8 cellular contexts compared by ENCODE assay signal in the genomic region with DNA sequence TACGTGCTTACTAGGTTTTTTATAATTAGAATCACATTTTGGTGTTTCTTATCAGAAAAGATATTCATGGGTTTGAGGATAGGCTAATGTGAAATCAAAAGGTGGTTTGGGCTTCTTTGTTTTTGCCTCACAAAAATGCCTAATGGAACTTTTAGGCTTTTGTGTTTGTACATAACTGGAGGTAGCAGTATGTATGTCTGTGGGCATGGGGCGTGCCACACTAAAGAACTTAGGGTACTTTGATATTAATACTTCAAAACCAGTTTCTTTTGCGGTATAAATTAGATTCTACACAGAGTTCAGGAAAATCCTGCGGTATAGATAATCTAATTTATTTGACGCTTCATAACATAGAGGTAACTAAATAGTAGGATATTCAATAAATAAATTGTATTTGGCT. TPM values are rescaled to one million over a fixed set of nuclear protein-coding genes. Genes with fewer than 3 reads are reported as not detected.
DNase-seq lines count a peak whose midpoint lies in the region; ATAC-seq and TF ChIP-seq lines count a peak whose summit lies in the region.

No MANE protein-coding gene starts in this region.

- CTCF ChIA-PET in activated CD8-positive, alpha-beta T cell treated with anti-CD3 and anti-CD28 coated beads for 36 hours (lab: Charles Lee) = no interaction called here

- POLR2A ChIA-PET in activated CD8-positive, alpha-beta T cell treated with anti-CD3 and anti-CD28 coated beads for 36 hours (lab: Charles Lee) = interaction anchor here (1.6 kb wide), 1 partner anchor 358 kb away, joined by 9 read pairs; no protein-coding TSS in a partner anchor

- WGBS in right cardiac atrium = 42% methylated on average over 5 of the region's 5 CpGs

- no peaks in the 10 kb centered on the region for H3K27me3 ChIP-seq in right cardiac atrium (ENCODE audit: control insufficient read depth, insufficient read depth)

- peaks cover 45% of the 10 kb centered on the region for H3K4me1 Mint-ChIP-seq in activated CD8-positive, alpha-beta T cell treated with anti-CD3 and anti-CD28 coated beads for 36 hours (ENCODE audit: low read depth)
- H3K4me1 Mint-ChIP-seq in stimulated activated effector memory CD8-positive, alpha-beta T cell treated with anti-CD3 and anti-CD28 coated beads, Interleukin-12 subunit alpha, Interleukin-12 subunit beta, amount 100 ng/mL, for 72 hours = peaks cover 57% of the 10 kb centered on the region

- peaks cover 5% of the 10 kb centered on the region for H3K36me3 Mint-ChIP-seq in activated CD8-positive, alpha-beta T cell treated with anti-CD3 and anti-CD28 coated beads for 36 hours (ENCODE audit: low read depth)
- peaks cover 60% of the 10 kb centered on the region for H3K36me3 Mint-ChIP-seq in stimulated activated effector memory CD8-positive, alpha-beta T cell treated with anti-CD3 and anti-CD28 coated beads, Interleukin-12 subunit alpha, Interleukin-12 subunit beta, amount 100 ng/mL, for 72 hours

- peak overlapping the region; percentile 86 for H3K4me3 Mint-ChIP-seq in activated CD8-positive, alpha-beta T cell treated with anti-CD3 and anti-CD28 coated beads for 36 hours
- H3K4me3 Mint-ChIP-seq in stimulated activated effector memory CD8-positive, alpha-beta T cell treated with anti-CD3 and anti-CD28 coated beads, Interleukin-12 subunit alpha, Interleukin-12 subunit beta, amount 100 ng/mL, for 72 hours = peak overlapping the region; percentile 87

- H3K9me3 ChIP-seq in right cardiac atrium (ENCODE audit: control insufficient read depth, low read length) = no peaks in the 10 kb centered on the region

- DNase-seq in HFF-Myc (ENCODE audit: extremely low read depth, low read depth) (no peak), right cardiac atrium (no peak), cortex of kidney (lab: John Stamatoyannopoulos, UW) (no peak), activated gamma-delta T cell (lab: John Stamatoyannopoulos, UW) (no peak)
- peak; percentile 13 for DNase-seq in activated CD8-positive, alpha-beta T cell treated with anti-CD3 and anti-CD28 coated beads for 36 hours
- DNase-seq in stimulated activated effector memory CD8-positive, alpha-beta T cell treated with anti-CD3 and anti-CD28 coated beads, Interleukin-12 subunit alpha, Interleukin-12 subunit beta, amount 100 ng/mL, for 72 hours (ENCODE audit: low spot score in 2 of 2) = no peak

- no peak for ATAC-seq in activated CD8-positive, alpha-beta T cell treated with anti-CD3 and anti-CD28 coated beads for 36 hours
- no peak for ATAC-seq in right cardiac atrium
- no peak for ATAC-seq in stimulated activated effector memory CD8-positive, alpha-beta T cell treated with anti-CD3 and anti-CD28 coated beads, Interleukin-12 subunit alpha, Interleukin-12 subunit beta, amount 100 ng/mL, for 72 hours
- no peak for ATAC-seq in GM18520 (IDR thresholded peaks at IDR 0.05; ENCODE audit: unreplicated experiment)
- ATAC-seq in HG03342 (IDR thresholded peaks at IDR 0.05; ENCODE audit: unreplicated experiment) = no peak

- intact Hi-C loops in activated CD8-positive, alpha-beta T cell treated with anti-CD3 and anti-CD28 coated beads for 36 hours (cut with micrococcal nuclease) = loop anchor here (5.0 to 10.0 kb wide), 2 partner anchors 116 to 253 kb away; no protein-coding TSS in a partner anchor
- intact Hi-C loops in right cardiac atrium (cut with DNase I) = loop anchor here in 3 of 4 donors (5.0 to 10.0 kb wide), 4 partner anchors 53 to 233 kb away; no protein-coding TSS in a partner anchor

- no peak overlapping the region for H3K27ac ChIP-seq in right cardiac atrium (ENCODE audit: low read length)

- no peaks in the 10 kb centered on the region for H3K27me3 Mint-ChIP-seq in activated CD8-positive, alpha-beta T cell treated with anti-CD3 and anti-CD28 coated beads for 36 hours

- peaks cover 10% of the 10 kb centered on the region for H3K4me1 ChIP-seq in right cardiac atrium (ENCODE audit: control insufficient read depth, insufficient read depth, low read length)

- peak overlapping the region; percentile 95 for H3K27ac Mint-ChIP-seq in activated CD8-positive, alpha-beta T cell treated with anti-CD3 and anti-CD28 coated beads for 36 hours
- H3K27ac Mint-ChIP-seq in stimulated activated effector memory CD8-positive, alpha-beta T cell treated with anti-CD3 and anti-CD28 coated beads, Interleukin-12 subunit alpha, Interleukin-12 subunit beta, amount 100 ng/mL, for 72 hours = peak overlapping the region; percentile 98

- peak overlapping the region; percentile 83 for H3K4me3 ChIP-seq in HFF-Myc (replicated peaks; ENCODE audit: low read depth, low read length)
- H3K4me3 ChIP-seq in right cardiac atrium (ENCODE audit: low read length) = peak overlapping the region; percentile 100

- H3K9me3 Mint-ChIP-seq in activated CD8-positive, alpha-beta T cell treated with anti-CD3 and anti-CD28 coated beads for 36 hours = no peaks in the 10 kb centered on the region
- H3K9me3 Mint-ChIP-seq in stimulated activated effector memory CD8-positive, alpha-beta T cell treated with anti-CD3 and anti-CD28 coated beads, Interleukin-12 subunit alpha, Interleukin-12 subunit beta, amount 100 ng/mL, for 72 hours = no peaks in the 10 kb centered on the region

- TF ChIP-seq CTCF in HFF-Myc (IDR thresholded peaks at IDR 0.05; ENCODE audit: low read depth, low read length, missing control alignments) = no peak
- TF ChIP-seq CTCF in activated CD8-positive, alpha-beta T cell treated with anti-CD3 and anti-CD28 coated beads for 36 hours (IDR thresholded peaks at IDR 0.05) = no peak

RNA-seq across cellular contexts. Expression of gene ETV6, which starts 1.9 kb away (rescaled TPM):
- 10 to 100 TPM; 20.5 to 22.7 TPM for total RNA-seq in activated CD8-positive, alpha-beta T cell treated with anti-CD3 and anti-CD28 coated beads for 36 hours
- total RNA-seq in right cardiac atrium = 10 to 100 TPM in 3 of 4 donors, 1 to 10 TPM in 1; 9.9 to 31.4 (median 11.7) TPM
- 2.9 TPM for polyA plus RNA-seq in right cardiac atrium
